Comparison of ENCODE assay signal across 26 cellular contexts in genomic region chr13:71213252-71213821, GRCh38.
DNase-seq lines count a peak whose midpoint lies in the region; ATAC-seq and TF ChIP-seq lines count a peak whose summit lies in the region.
"Had no signal": no experiment of that assay in that cellular context is flagged by ENCODE, and none has a peak within 500 bp of the region (broad histone marks: within the 10 kb centered on the region; RNA-seq: fewer than 3 reads in every experiment).

No MANE protein-coding gene starts in this region.

- no peaks in the 10 kb centered on the region for H3K79me2 ChIP-seq in SU-DHL-6 (ENCODE audit: insufficient read depth, low read length)
- H3K79me2 ChIP-seq: hepatocyte had no signal

- H3K9me3 ChIP-seq in SU-DHL-6 (ENCODE audit: insufficient read depth, low read length): no peaks in the 10 kb centered on the region
- H3K9me3 ChIP-seq in esophagus squamous epithelium: no peaks in the 10 kb centered on the region
- H3K9me3 ChIP-seq: left ventricle myocardium inferior, MG63, ovary, SK-N-SH, tibial artery had no signal

- WGBS in esophagus squamous epithelium, 2 donors: 66 to 69% methylated on average over 2 of the region's 2 CpGs

- intact Hi-C loops in esophagus squamous epithelium (cut with DNase I): no loop called here

- H3K27me3 ChIP-seq in SU-DHL-6 (ENCODE audit: low read length) (no peaks in the 10 kb centered on the region), esophagus squamous epithelium (no peaks in the 10 kb centered on the region)
- H3K27me3 ChIP-seq: foreskin keratinocyte, hepatocyte, MG63, ovary, tibial artery had no signal

- ATAC-seq in GM18519 (IDR thresholded peaks at IDR 0.05; ENCODE audit: low FRiP score, unreplicated experiment): peak; percentile 63
- ATAC-seq in GM21423 (IDR thresholded peaks at IDR 0.05; ENCODE audit: unreplicated experiment): peak; percentile 48
- peak; percentile 49 for ATAC-seq in HG02973 (IDR thresholded peaks at IDR 0.05; ENCODE audit: unreplicated experiment)
- ATAC-seq: foreskin keratinocyte; K562; stimulated activated naive CD8-positive, alpha-beta T cell treated with anti-CD3 and anti-CD28 coated beads, Interleukin-15, amount 100 ng/mL, for 72 hours had no signal

- H3K4me3 ChIP-seq in SU-DHL-6 (ENCODE audit: insufficient read depth, low read length, poor library complexity, severe bottlenecking): no peak overlapping the region
- no peak overlapping the region for H3K4me3 ChIP-seq in esophagus squamous epithelium
- H3K4me3 ChIP-seq: hepatocyte, K562, left ventricle myocardium inferior, MG63, ovary, tibial artery had no signal

- H3K9me2 ChIP-seq in SU-DHL-6 (replicated peaks; ENCODE audit: insufficient read depth, low read length): no peaks in the 10 kb centered on the region
- H3K9me2 ChIP-seq: SK-N-SH had no signal

- no peak overlapping the region for H3K9ac ChIP-seq in SU-DHL-6 (ENCODE audit: low read length)
- H3K9ac ChIP-seq: SK-N-SH had no signal

- H4K20me1 ChIP-seq in SU-DHL-6 (ENCODE audit: low read depth, low read length): no peaks in the 10 kb centered on the region

- H2AFZ ChIP-seq in SU-DHL-6 (ENCODE audit: low read depth, low read length, severe bottlenecking): no peak overlapping the region
- H2AFZ ChIP-seq: hepatocyte had no signal

- peak overlapping the region; percentile 36 for H3K4me2 ChIP-seq in SU-DHL-6 (ENCODE audit: low read depth, low read length, poor library complexity, severe bottlenecking)
- H3K4me2 ChIP-seq: hepatocyte, SK-N-SH had no signal

- H3K36me3 ChIP-seq in SU-DHL-6 (ENCODE audit: low read length) (no peaks in the 10 kb centered on the region), esophagus squamous epithelium (no peaks in the 10 kb centered on the region)
- H3K36me3 ChIP-seq: left ventricle myocardium inferior, MG63, ovary, tibial artery had no signal

- H3K4me1 ChIP-seq in esophagus squamous epithelium: no peaks in the 10 kb centered on the region
- H3K4me1 ChIP-seq: foreskin keratinocyte had no signal

- no peaks in the 10 kb centered on the region for H3F3A ChIP-seq in SU-DHL-6 (ENCODE audit: insufficient read depth)

- no peak for TF ChIP-seq POLR2A in esophagus squamous epithelium (IDR thresholded peaks at IDR 0.05)

- no peak for TF ChIP-seq CTCF in SU-DHL-6 (IDR thresholded peaks at IDR 0.05; ENCODE audit: insufficient read depth, low read length, poor library complexity, severe bottlenecking)
- TF ChIP-seq CTCF in esophagus squamous epithelium (IDR thresholded peaks at IDR 0.05): no peak

- H3K27ac ChIP-seq in SU-DHL-6 (ENCODE audit: low read depth, low read length): no peak overlapping the region
- no peak overlapping the region for H3K27ac ChIP-seq in esophagus squamous epithelium
- H3K27ac ChIP-seq: foreskin keratinocyte, hepatocyte, left ventricle myocardium inferior, ovary, tibial artery had no signal

- DNase-seq in iPS-NIHi11 (ENCODE audit: low spot score): no peak
- DNase-seq in NCI-H774 (lab: John Stamatoyannopoulos, UW): no peak
- no peak for DNase-seq in esophagus squamous epithelium (lab: John Stamatoyannopoulos, UW)
- DNase-seq in SKM-1 treated with dmso at 0.1 percent for 144 hours (lab: John Stamatoyannopoulos, UW; ENCODE audit: unreplicated experiment): no peak
- DNase-seq: activated B cell treated with CpG ODN at 0.5 μM for 24 hours; activated CD4-positive, alpha-beta memory T cell treated with anti-CD3 and anti-CD28 coated beads, Interleukin-2, amount 10 ng/mL, durations not matched to agents 7 days and 5 days; activated gamma-delta T cell; CD4-positive, CD25-positive, alpha-beta regulatory T cell; foreskin keratinocyte; GOT3; left ventricle myocardium inferior; MG63; NCI-H1436 treated with DMSO at 0.1 percent for 48 hours; NCI-H524 treated with DMSO at 0.1 percent for 48 hours; ovary; SK-N-SH; stimulated activated CD4-positive, alpha-beta T cell treated with anti-CD3 and anti-CD28 coated beads, Interleukin-12 subunit alpha, Interleukin-12 subunit beta, amount 100 ng/mL, for 4 hours; stimulated activated naive CD8-positive, alpha-beta T cell treated with anti-CD3 and anti-CD28 coated beads, Interleukin-15, amount 100 ng/mL, for 72 hours; T-helper 9 cell; tibial artery had no signal
